8 cellular contexts compared by ENCODE assay signal in the genomic region with DNA sequence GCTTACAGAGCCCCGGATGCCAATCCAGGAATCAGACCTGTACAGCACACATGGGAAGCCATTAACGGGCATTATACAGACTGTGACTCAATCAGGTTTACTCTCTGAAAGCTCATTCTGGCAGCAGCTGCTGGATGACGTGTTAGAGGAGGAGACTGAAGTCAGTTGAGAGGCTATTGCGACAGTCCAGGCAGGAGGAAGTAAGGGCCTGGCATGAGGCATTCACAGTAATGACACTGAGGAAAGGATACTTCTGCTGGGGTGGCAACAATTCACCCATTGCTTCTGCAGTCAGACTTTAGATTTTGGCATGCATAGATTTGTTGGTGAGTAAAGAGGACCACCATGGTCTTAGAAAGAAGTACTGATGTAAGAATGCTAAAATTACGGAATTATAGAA.
DNase-seq lines count a peak whose midpoint lies in the region; ATAC-seq and TF ChIP-seq lines count a peak whose summit lies in the region.

No MANE protein-coding gene starts in this region.

- H3K4me3 ChIP-seq in RWPE2 (ENCODE audit: severe bottlenecking) (no peak overlapping the region), heart left ventricle (no peak overlapping the region), upper lobe of right lung (no peak overlapping the region)

- TF ChIP-seq CTCF in RWPE2 (IDR thresholded peaks at IDR 0.05; ENCODE audit: poor library complexity, severe bottlenecking) (no peak), heart left ventricle (IDR thresholded peaks at IDR 0.05) (no peak), upper lobe of right lung (IDR thresholded peaks at IDR 0.05) (no peak)

- peaks cover 12% of the 10 kb centered on the region for H3K4me1 ChIP-seq in RWPE2 (ENCODE audit: insufficient read depth, poor library complexity, severe bottlenecking)
- peaks cover 0 to 19% (median 4%) of the 10 kb centered on the region in 12 donors for H3K4me1 ChIP-seq in heart left ventricle
- no peaks in the 10 kb centered on the region for H3K4me1 ChIP-seq in upper lobe of right lung

- peak; percentile 21 for DNase-seq in NCI-H82 (lab: John Stamatoyannopoulos, UW)
- no peak for DNase-seq in NCI-H82 treated with DMSO at 0.1 percent for 48 hours (lab: John Stamatoyannopoulos, UW; ENCODE audit: unreplicated experiment)
- DNase-seq in RWPE2 (ENCODE audit: low spot score) = no peak
- peak in 4 of 5 donors; percentile 20 to 88 (median 68) for DNase-seq in heart left ventricle
- DNase-seq in upper lobe of right lung = peak; percentile 80
- no peak for DNase-seq in stimulated activated CD4-positive, alpha-beta T cell treated with anti-CD3 and anti-CD28 coated beads, Interleukin-4, amount 100 ng/mL, for 4 hours

- WGBS in heart left ventricle, 4 donors = 60 to 76% (median 66%) methylated on average over 5 of the region's 5 CpGs

- no peak for TF ChIP-seq POLR2A in heart left ventricle (IDR thresholded peaks at IDR 0.05)

- H3K9me3 ChIP-seq in RWPE2 (ENCODE audit: severe bottlenecking) (no peaks in the 10 kb centered on the region), heart left ventricle (peaks cover 0 to 9% (median 2%) of the 10 kb centered on the region in 12 donors), upper lobe of right lung (no peaks in the 10 kb centered on the region)

- H3K27ac ChIP-seq in RWPE2 (ENCODE audit: poor library complexity, severe bottlenecking) = no peak overlapping the region
- H3K27ac ChIP-seq in heart left ventricle = peak overlapping the region in 8 of 12 donors; percentile 17 to 75 (median 58)
- H3K27ac ChIP-seq in upper lobe of right lung = peak overlapping the region; percentile 63

- intact Hi-C loops in heart left ventricle (cut with DNase I) = loop anchor here in 1 of 10 donors (10.0 kb wide), 1 partner anchor 146 kb away; a partner anchor contains a TSS
- intact Hi-C loops in upper lobe of right lung (cut with DNase I) = no loop called here

- no peaks in the 10 kb centered on the region for H3K36me3 ChIP-seq in RWPE2 (ENCODE audit: low read depth)
- H3K36me3 ChIP-seq in heart left ventricle = no peaks in the 10 kb centered on the region
- H3K36me3 ChIP-seq in upper lobe of right lung = no peaks in the 10 kb centered on the region

- no peaks in the 10 kb centered on the region for H3K27me3 ChIP-seq in RWPE2 (ENCODE audit: insufficient read depth, poor library complexity, severe bottlenecking)
- no peaks in the 10 kb centered on the region for H3K27me3 ChIP-seq in heart left ventricle
- H3K27me3 ChIP-seq in upper lobe of right lung = no peaks in the 10 kb centered on the region

- ATAC-seq in RWPE2 (ENCODE audit: low read depth) (peak; percentile 63), heart left ventricle (peak in 3 of 4 donors; percentile 86 to 96 (median 92)), upper lobe of right lung (peak; percentile 95), GM19035 (IDR thresholded peaks at IDR 0.05; ENCODE audit: unreplicated experiment) (no peak), HG02678 (IDR thresholded peaks at IDR 0.05; ENCODE audit: unreplicated experiment) (no peak)

Comparison
In these comparisons a context has a peak if more than half of its experiments do, and no peak if none do; other contexts are left out.
1. DNase-seq: peak in NCI-H82 (single experiment), heart left ventricle (4 of 5) and upper lobe of right lung (single experiment); none in NCI-H82 treated with DMSO at 0.1 percent for 48 hours (single experiment), RWPE2 (single experiment) and stimulated activated CD4-positive, alpha-beta T cell treated with anti-CD3 and anti-CD28 coated beads, Interleukin-4, amount 100 ng/mL, for 4 hours (0 of 2).
2. ATAC-seq: peak in RWPE2 (single experiment), heart left ventricle (3 of 4) and upper lobe of right lung (single experiment); none in GM19035 (single experiment) and HG02678 (single experiment).